In genomic region chr5:178612299-178612698, GRCh38 we compare ENCODE assay signal across 18 cellular contexts. TPM values are rescaled to one million over a fixed set of nuclear protein-coding genes. Genes with fewer than 3 reads are reported as not detected.
DNase-seq lines count a peak whose midpoint lies in the region; ATAC-seq and TF ChIP-seq lines count a peak whose summit lies in the region.
"Had no signal": no experiment of that assay in that cellular context is flagged by ENCODE, and none has a peak within 500 bp of the region (broad histone marks: within the 10 kb centered on the region; RNA-seq: fewer than 3 reads in every experiment).

No MANE protein-coding gene starts in this region.

- H3K18ac ChIP-seq in mesendoderm (ENCODE audit: low read length): no peak overlapping the region

- H3K4me1 ChIP-seq in mesendoderm (ENCODE audit: control insufficient read depth, low read depth, low read length): no peaks in the 10 kb centered on the region

- CTCF ChIA-PET in activated naive CD4-positive, alpha-beta T cell treated with anti-CD3 and anti-CD28 coated beads for 36 hours (lab: Charles Lee): interaction anchor here (1.7 kb wide), 1 partner anchor 11 kb away, joined by 3 read pairs; no protein-coding TSS in a partner anchor
- CTCF ChIA-PET in CD4-positive, alpha-beta T cell (lab: Charles Lee): interaction anchor here (1.2 kb wide), 1 partner anchor 12 kb away, joined by 5 read pairs; no protein-coding TSS in a partner anchor

- H3K23ac ChIP-seq in mesendoderm (ENCODE audit: low read length): no peak overlapping the region

- H4K8ac ChIP-seq in mesendoderm (ENCODE audit: low read depth, low read length): no peak overlapping the region

- H3K4me3 Mint-ChIP-seq in activated naive CD4-positive, alpha-beta T cell treated with anti-CD3 and anti-CD28 coated beads, Interleukin-2, amount 50 U/mL, for 24 hours: no peak overlapping the region
- no peak overlapping the region for H3K4me3 Mint-ChIP-seq in activated naive CD4-positive, alpha-beta T cell treated with anti-CD3 and anti-CD28 coated beads for 36 hours
- H3K4me3 Mint-ChIP-seq in CD4-positive, alpha-beta T cell: no peak overlapping the region
- H3K4me3 Mint-ChIP-seq in effector memory CD8-positive, alpha-beta T cell: no peak overlapping the region

- H3K4me1 Mint-ChIP-seq in activated naive CD4-positive, alpha-beta T cell treated with anti-CD3 and anti-CD28 coated beads, Interleukin-2, amount 50 U/mL, for 24 hours: peaks cover 34% of the 10 kb centered on the region
- peaks cover 10% of the 10 kb centered on the region for H3K4me1 Mint-ChIP-seq in activated naive CD4-positive, alpha-beta T cell treated with anti-CD3 and anti-CD28 coated beads for 36 hours (ENCODE audit: low read depth)
- H3K4me1 Mint-ChIP-seq in CD4-positive, alpha-beta T cell (ENCODE audit: low read depth): peaks cover 34% of the 10 kb centered on the region
- peaks cover 3 to 32% of the 10 kb centered on the region in 2 donors for H3K4me1 Mint-ChIP-seq in effector memory CD8-positive, alpha-beta T cell (ENCODE audit: low read depth in 2 of 2)

- POLR2A ChIA-PET in CD4-positive, alpha-beta T cell (lab: Charles Lee): interaction anchor here (0.7 to 1.5 kb wide), 2 partner anchors 12 to 17 kb away, joined by 3 to 4 read pairs; no protein-coding TSS in a partner anchor

- no peak overlapping the region for H2AK5ac ChIP-seq in mesendoderm (ENCODE audit: low read length)

- H2BK5ac ChIP-seq in mesendoderm (ENCODE audit: low read length): no peak overlapping the region

- H3K79me2 ChIP-seq in mesendoderm (ENCODE audit: control insufficient read depth, insufficient read depth, low read length): no peaks in the 10 kb centered on the region

- H3K4me2 ChIP-seq in mesendoderm (ENCODE audit: low read length): no peak overlapping the region
- H3K4me2 ChIP-seq: BLaER1 had no signal

- no peak overlapping the region for H3K4me3 ChIP-seq in mesendoderm (ENCODE audit: low read length)
- H3K4me3 ChIP-seq: BLaER1 had no signal

- H3K9me3 Mint-ChIP-seq in activated naive CD4-positive, alpha-beta T cell treated with anti-CD3 and anti-CD28 coated beads, Interleukin-2, amount 50 U/mL, for 24 hours: no peaks in the 10 kb centered on the region
- H3K9me3 Mint-ChIP-seq in activated naive CD4-positive, alpha-beta T cell treated with anti-CD3 and anti-CD28 coated beads for 36 hours: no peaks in the 10 kb centered on the region
- H3K9me3 Mint-ChIP-seq in CD4-positive, alpha-beta T cell: no peaks in the 10 kb centered on the region
- H3K9me3 Mint-ChIP-seq in effector memory CD8-positive, alpha-beta T cell: no peaks in the 10 kb centered on the region

- no peak overlapping the region for H2BK15ac ChIP-seq in mesendoderm (replicated peaks; ENCODE audit: low read depth)

- peak overlapping the region; percentile 48 for H3K27ac Mint-ChIP-seq in activated naive CD4-positive, alpha-beta T cell treated with anti-CD3 and anti-CD28 coated beads, Interleukin-2, amount 50 U/mL, for 24 hours
- H3K27ac Mint-ChIP-seq in activated naive CD4-positive, alpha-beta T cell treated with anti-CD3 and anti-CD28 coated beads for 36 hours: no peak overlapping the region
- H3K27ac Mint-ChIP-seq in CD4-positive, alpha-beta T cell: peak overlapping the region; percentile 12
- peak overlapping the region; percentile 33 to 44 for H3K27ac Mint-ChIP-seq in effector memory CD8-positive, alpha-beta T cell

- H4K5ac ChIP-seq in mesendoderm (ENCODE audit: low read length): no peak overlapping the region

- H3K27ac ChIP-seq in CD4-positive, alpha-beta T cell (ENCODE audit: low read depth, low read length): no peak overlapping the region
- no peak overlapping the region for H3K27ac ChIP-seq in mesendoderm (ENCODE audit: low read depth, low read length)
- H3K27ac ChIP-seq: BLaER1 had no signal

- DNase-seq in activated naive CD4-positive, alpha-beta T cell treated with anti-CD3 and anti-CD28 coated beads for 36 hours: no peak
- DNase-seq in CD4-positive, alpha-beta T cell: no peak
- DNase-seq in NCI-H2227 (lab: John Stamatoyannopoulos, UW; ENCODE audit: unreplicated experiment) (peak; percentile 26), mesendoderm (no peak), DMS 273 (lab: John Stamatoyannopoulos, UW; ENCODE audit: unreplicated experiment) (no peak)
- no peak for DNase-seq in effector memory CD8-positive, alpha-beta T cell
- DNase-seq: DND-41, H7, NCI-H1417 treated with DMSO at 0.1 percent for 48 hours, NCI-H1930, NCI-H526 treated with DMSO at 0.1 percent for 48 hours had no signal

- H3K9ac ChIP-seq in mesendoderm (ENCODE audit: low read length): no peak overlapping the region
- H3K9ac ChIP-seq: BLaER1 had no signal

- peaks cover 27% of the 10 kb centered on the region for H3K36me3 Mint-ChIP-seq in activated naive CD4-positive, alpha-beta T cell treated with anti-CD3 and anti-CD28 coated beads, Interleukin-2, amount 50 U/mL, for 24 hours
- H3K36me3 Mint-ChIP-seq in activated naive CD4-positive, alpha-beta T cell treated with anti-CD3 and anti-CD28 coated beads for 36 hours (ENCODE audit: low read depth): peaks cover 48% of the 10 kb centered on the region
- peaks cover 84% of the 10 kb centered on the region for H3K36me3 Mint-ChIP-seq in CD4-positive, alpha-beta T cell (ENCODE audit: low read depth)
- peaks cover 91% of the 10 kb centered on the region for H3K36me3 Mint-ChIP-seq in effector memory CD8-positive, alpha-beta T cell (ENCODE audit: insufficient read depth)

- H3K27me3 Mint-ChIP-seq in activated naive CD4-positive, alpha-beta T cell treated with anti-CD3 and anti-CD28 coated beads, Interleukin-2, amount 50 U/mL, for 24 hours: no peaks in the 10 kb centered on the region
- H3K27me3 Mint-ChIP-seq in activated naive CD4-positive, alpha-beta T cell treated with anti-CD3 and anti-CD28 coated beads for 36 hours (ENCODE audit: low read depth): no peaks in the 10 kb centered on the region
- H3K27me3 Mint-ChIP-seq in CD4-positive, alpha-beta T cell: no peaks in the 10 kb centered on the region
- no peaks in the 10 kb centered on the region for H3K27me3 Mint-ChIP-seq in effector memory CD8-positive, alpha-beta T cell

- no peak for TF ChIP-seq CTCF in CD4-positive, alpha-beta T cell (IDR thresholded peaks at IDR 0.05)

- no peak for ATAC-seq in CD4-positive, alpha-beta T cell (ENCODE audit: poor library complexity)
- ATAC-seq in effector memory CD8-positive, alpha-beta T cell (replicated peaks): no peak
- no peak for ATAC-seq in HG03342 (IDR thresholded peaks at IDR 0.05; ENCODE audit: unreplicated experiment)
- ATAC-seq: Panc1 had no signal

- WGBS in mesendoderm (ENCODE audit: extremely low coverage, insufficient coverage, low lambda C conversion rate): no CpG with 5 or more reads among the region's 7 CpGs

- H3K9me3 ChIP-seq in CD4-positive, alpha-beta T cell (ENCODE audit: control insufficient read depth, low read length): no peaks in the 10 kb centered on the region
- H3K9me3 ChIP-seq: BLaER1 had no signal

- no peaks in the 10 kb centered on the region for H3K79me1 ChIP-seq in mesendoderm (ENCODE audit: low read length)

- intact Hi-C loops in activated naive CD4-positive, alpha-beta T cell treated with anti-CD3 and anti-CD28 coated beads for 36 hours (cut with micrococcal nuclease): no loop called here
- intact Hi-C loops in CD4-positive, alpha-beta T cell (cut with DNase I, micrococcal nuclease): no loop called here

- no peaks in the 10 kb centered on the region for H3K27me3 ChIP-seq in CD4-positive, alpha-beta T cell (ENCODE audit: control insufficient read depth, insufficient read depth, low read length)
- no peaks in the 10 kb centered on the region for H3K27me3 ChIP-seq in mesendoderm (ENCODE audit: insufficient read depth, low read length, poor library complexity)
- H3K27me3 ChIP-seq: BLaER1 had no signal

- H3K36me3 ChIP-seq in mesendoderm (ENCODE audit: control insufficient read depth, insufficient read depth, low read length): peaks cover 3% of the 10 kb centered on the region

- H3K4ac ChIP-seq in mesendoderm (ENCODE audit: low read depth, low read length): no peak overlapping the region

- no peak overlapping the region for H2BK120ac ChIP-seq in mesendoderm (ENCODE audit: low read depth, low read length)

- no peak overlapping the region for H3K56ac ChIP-seq in mesendoderm (ENCODE audit: low read length)

RNA-seq across cellular contexts. Expression of gene CLK4, which starts 14.6 kb away (rescaled TPM):
- 10 to 100 TPM; 33.9 to 34.9 TPM for total RNA-seq in activated naive CD4-positive, alpha-beta T cell treated with anti-CD3 and anti-CD28 coated beads for 36 hours
- 100 to 1,000 TPM; 109 to 123 TPM for total RNA-seq in CD4-positive, alpha-beta T cell
- polyA plus RNA-seq in mesendoderm (2013, experiment 1 of 2): 5.7 TPM
- polyA plus RNA-seq in mesendoderm (2013, experiment 2 of 2): 5.2 TPM

RNA-seq across cellular contexts. Expression of gene COL23A1, which starts 22.1 kb away (rescaled TPM):
- total RNA-seq in activated naive CD4-positive, alpha-beta T cell treated with anti-CD3 and anti-CD28 coated beads for 36 hours: under 1 TPM in 1 of 2 experiments, not detected in 1; 0.07 TPM
- total RNA-seq in CD4-positive, alpha-beta T cell: not detected
- 0.49 TPM for polyA plus RNA-seq in mesendoderm (2013, experiment 1 of 2)
- polyA plus RNA-seq in mesendoderm (2013, experiment 2 of 2): 0.45 TPM
- total RNA-seq: A673, HT-29, MCF 10A had no signal
